ENCODE assay signal across 12 cellular contexts in the genomic region with DNA sequence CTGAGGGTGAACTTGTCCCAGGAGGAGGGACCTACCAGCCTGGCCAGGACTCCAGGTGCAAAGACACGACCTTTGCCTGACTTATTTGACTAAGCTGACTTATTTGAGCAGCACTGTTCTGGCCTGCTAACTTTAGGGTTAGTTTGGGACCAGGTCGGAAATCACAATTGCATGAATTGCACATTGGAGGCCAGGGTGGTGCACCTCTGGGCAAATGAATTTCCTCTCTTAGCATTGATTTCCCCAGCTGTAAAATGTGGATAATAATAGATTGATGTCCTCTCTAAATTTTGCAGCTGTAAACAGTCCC. TPM values are rescaled to one million over a fixed set of nuclear protein-coding genes. Genes with fewer than 3 reads are reported as not detected.
DNase-seq lines count a peak whose midpoint lies in the region; ATAC-seq and TF ChIP-seq lines count a peak whose summit lies in the region.
"Had no signal": no experiment of that assay in that cellular context is flagged by ENCODE, and none has a peak within 500 bp of the region (broad histone marks: within the 10 kb centered on the region; RNA-seq: fewer than 3 reads in every experiment).

No MANE protein-coding gene starts in this region.

- H3K36me3 Mint-ChIP-seq in activated naive CD8-positive, alpha-beta T cell treated with anti-CD3 and anti-CD28 coated beads, Interleukin-2, amount 10 ng/mL, durations not matched to agents 7 days and 5 days = peaks cover 17% of the 10 kb centered on the region

- no peaks in the 10 kb centered on the region for H3K79me2 ChIP-seq in SK-N-SH (ENCODE audit: insufficient read depth)

- no peaks in the 10 kb centered on the region for H3F3A ChIP-seq in SK-N-SH (replicated peaks; ENCODE audit: insufficient read depth)

- H2AFZ ChIP-seq in SK-N-SH (ENCODE audit: low read depth) = no peak overlapping the region

- H3K36me3 ChIP-seq in cardiac muscle cell (no peaks in the 10 kb centered on the region), upper lobe of left lung (peaks cover 0 to 4% (median 0%) of the 10 kb centered on the region in 4 donors), SK-N-SH (replicated peaks in 1 of 2; ENCODE audit: control insufficient read depth in 1 of 2, insufficient read depth in 2 of 2, low read length in 1 of 2) (no peaks in the 10 kb centered on the region)

- H3K4me1 ChIP-seq in cardiac muscle cell (ENCODE audit: low read depth) = peaks cover 36% of the 10 kb centered on the region
- peaks cover 33% of the 10 kb centered on the region for H3K4me1 ChIP-seq in mononuclear cell (ENCODE audit: insufficient read depth, low read length)
- peaks cover 36 to 48% (median 41%) of the 10 kb centered on the region in 4 donors for H3K4me1 ChIP-seq in upper lobe of left lung
- peaks cover 0 to 23% of the 10 kb centered on the region in 2 experiments; a peak in 1 of 4 replicates for H3K4me1 ChIP-seq in SK-N-SH (ENCODE audit: control insufficient read depth in 1 of 2, insufficient read depth in 2 of 2, low read depth in 1 of 2, low read length in 1 of 2)

- H3K4me3 ChIP-seq in cardiac muscle cell = no peak overlapping the region
- H3K4me3 ChIP-seq in mononuclear cell (ENCODE audit: low read length) = peak overlapping the region; percentile 57
- H3K4me3 ChIP-seq in upper lobe of left lung = peak overlapping the region in 3 of 4 donors; percentile 42 to 70 (median 47)
- H3K4me3 ChIP-seq in SK-N-SH (ENCODE audit: low read depth in 2 of 2, low read length in 1 of 2) = no peak overlapping the region
- H3K4me3 ChIP-seq: smooth muscle cell had no signal

- POLR2A ChIA-PET in activated naive CD8-positive, alpha-beta T cell treated with anti-CD3 and anti-CD28 coated beads, Interleukin-2, amount 10 ng/mL, durations not matched to agents 7 days and 5 days (lab: Charles Lee) = interaction anchor here (0.8 to 6.3 kb wide), 6 partner anchors 11 to 115 kb away, joined by 3 to 64 read pairs (median 4); a partner anchor contains a TSS
- POLR2A ChIA-PET in SK-N-SH (lab: Yijun Ruan, JAX) = no interaction called here

- no peak for TF ChIP-seq POLR2A in upper lobe of left lung (IDR thresholded peaks at IDR 0.05)

- H3K4me2 ChIP-seq in SK-N-SH = no peak overlapping the region
- H3K4me2 ChIP-seq: smooth muscle cell had no signal

- H3K9me2 ChIP-seq in SK-N-SH = no peaks in the 10 kb centered on the region

- H4K20me1 ChIP-seq in SK-N-SH (ENCODE audit: insufficient read depth) = no peaks in the 10 kb centered on the region

- WGBS in upper lobe of left lung, 2 donors = 0 to 50% methylated on average over 2 of the region's 2 CpGs
- 72% methylated on average over 2 of the region's 2 CpGs for WGBS in SK-N-SH (ENCODE audit: low lambda C conversion rate)

- peak overlapping the region; percentile 91 for H3K27ac Mint-ChIP-seq in activated naive CD8-positive, alpha-beta T cell treated with anti-CD3 and anti-CD28 coated beads, Interleukin-2, amount 10 ng/mL, durations not matched to agents 7 days and 5 days

- no peak for TF ChIP-seq RAD21 in SK-N-SH (IDR thresholded peaks at IDR 0.05; ENCODE audit: low read length)

- TF ChIP-seq EP300 in upper lobe of left lung (IDR thresholded peaks at IDR 0.05) (no peak), SK-N-SH (IDR thresholded peaks at IDR 0.05; ENCODE audit: borderline replicate concordance in 1 of 2, low read depth in 1 of 2, low read length in 1 of 2) (no peak)

- DNase-seq in cardiac muscle cell (ENCODE audit: low read depth in 1 of 2, low spot score in 1 of 2) (no peak), left cardiac atrium (no peak), upper lobe of left lung (no peak), SK-N-SH (no peak)
- no peak for DNase-seq in activated naive CD8-positive, alpha-beta T cell treated with anti-CD3 and anti-CD28 coated beads, Interleukin-2, amount 10 ng/mL, durations not matched to agents 7 days and 5 days
- DNase-seq: activated CD8-positive, alpha-beta memory T cell treated with anti-CD3 and anti-CD28 coated beads, Interleukin-2, amount 50 U/mL, for 4 hours; NCI-H774 had no signal

- peak overlapping the region; percentile 70 for H3K27ac ChIP-seq in cardiac muscle cell
- H3K27ac ChIP-seq in upper lobe of left lung = peak overlapping the region; percentile 85 to 94 (median 90)
- H3K27ac ChIP-seq in SK-N-SH (ENCODE audit: low read depth in 2 of 2, low read length in 1 of 2) = no peak overlapping the region

- no peaks in the 10 kb centered on the region for H3K9me3 ChIP-seq in cardiac muscle cell (ENCODE audit: low read depth)
- H3K9me3 ChIP-seq in mononuclear cell (ENCODE audit: low read depth, low read length) = no peaks in the 10 kb centered on the region
- no peaks in the 10 kb centered on the region for H3K9me3 ChIP-seq in upper lobe of left lung
- H3K9me3 ChIP-seq in SK-N-SH = no peaks in the 10 kb centered on the region

- CTCF ChIA-PET in SK-N-SH (lab: Yijun Ruan, JAX) = interaction anchor here (0.6 to 1.2 kb wide), 3 partner anchors 15 to 59 kb away, joined by 3 to 5 read pairs (median 3); no protein-coding TSS in a partner anchor

- intact Hi-C loops in left cardiac atrium (cut with DNase I) = no loop called here

- no peaks in the 10 kb centered on the region for H3K9me3 Mint-ChIP-seq in activated naive CD8-positive, alpha-beta T cell treated with anti-CD3 and anti-CD28 coated beads, Interleukin-2, amount 10 ng/mL, durations not matched to agents 7 days and 5 days

- no peaks in the 10 kb centered on the region for H3K27me3 ChIP-seq in cardiac muscle cell
- no peaks in the 10 kb centered on the region for H3K27me3 ChIP-seq in mononuclear cell (ENCODE audit: insufficient read depth, low read length)
- no peaks in the 10 kb centered on the region for H3K27me3 ChIP-seq in upper lobe of left lung
- no peaks in the 10 kb centered on the region for H3K27me3 ChIP-seq in SK-N-SH (ENCODE audit: insufficient read depth)

- H3K4me1 Mint-ChIP-seq in activated naive CD8-positive, alpha-beta T cell treated with anti-CD3 and anti-CD28 coated beads, Interleukin-2, amount 10 ng/mL, durations not matched to agents 7 days and 5 days = peaks cover 27% of the 10 kb centered on the region

- no peaks in the 10 kb centered on the region for H3K27me3 Mint-ChIP-seq in activated naive CD8-positive, alpha-beta T cell treated with anti-CD3 and anti-CD28 coated beads, Interleukin-2, amount 10 ng/mL, durations not matched to agents 7 days and 5 days

- peak overlapping the region; percentile 89 for H3K4me3 Mint-ChIP-seq in activated naive CD8-positive, alpha-beta T cell treated with anti-CD3 and anti-CD28 coated beads, Interleukin-2, amount 10 ng/mL, durations not matched to agents 7 days and 5 days

- ATAC-seq in left cardiac atrium (no peak), upper lobe of left lung (ENCODE audit: low FRiP score in 2 of 2) (no peak), HG03159 (IDR thresholded peaks at IDR 0.05; ENCODE audit: unreplicated experiment) (no peak), HG03460 (IDR thresholded peaks at IDR 0.05; ENCODE audit: unreplicated experiment) (no peak)
- ATAC-seq in activated naive CD8-positive, alpha-beta T cell treated with anti-CD3 and anti-CD28 coated beads, Interleukin-2, amount 10 ng/mL, durations not matched to agents 7 days and 5 days (ENCODE audit: low read depth) = no peak

- TF ChIP-seq CTCF in cardiac muscle cell (IDR thresholded peaks at IDR 0.05; ENCODE audit: low read depth, low read length) = no peak
- no peak for TF ChIP-seq CTCF in upper lobe of left lung (IDR thresholded peaks at IDR 0.05)
- no peak for TF ChIP-seq CTCF in SK-N-SH (IDR thresholded peaks at IDR 0.05)

- no peak overlapping the region for H3K9ac ChIP-seq in SK-N-SH

RNA-seq across cellular contexts. Expression of a gene that starts 1.4 kb away (rescaled TPM):
- total RNA-seq in cardiac muscle cell (69.3 and 166 TPM in 2 replicates), left cardiac atrium (10 to 100 TPM; 56.9 to 72.6 TPM), mononuclear cell (25.1 TPM), upper lobe of left lung (100 to 1,000 TPM in 1 of 6 donors, 10 to 100 TPM in 5; 30.4 to 197 (median 74.1) TPM)
- polyA plus RNA-seq in cardiac muscle cell (91.8 and 184 TPM in 2 replicates), SK-N-SH (2012; rRNA removed) (5.7 and 5.9 TPM in 2 replicates)
- total RNA-seq in activated naive CD8-positive, alpha-beta T cell treated with anti-CD3 and anti-CD28 coated beads, Interleukin-2, amount 10 ng/mL, durations not matched to agents 7 days and 5 days = 100 to 1,000 TPM; 197 to 201 TPM
- polyA plus RNA-seq in SK-N-SH (2012; cell fraction: cytosol; rRNA removed) = 4.8 and 6.0 TPM in 2 replicates
- 1.4 and 2.9 TPM in 2 replicates for polyA plus RNA-seq in SK-N-SH (2012; cell fraction: nucleus; rRNA removed)

RNA-seq across cellular contexts. Expression of a gene that starts 12.8 kb away (rescaled TPM):
- total RNA-seq in cardiac muscle cell (1.4 and 2.2 TPM in 2 replicates), left cardiac atrium (not detected), mononuclear cell (0.42 TPM), upper lobe of left lung (1 to 10 TPM in 2 of 6 donors, under 1 TPM in 1, not detected in 3; 0.83 to 2.2 (median 2.1) TPM)
- polyA plus RNA-seq in cardiac muscle cell (2.3 and 3.0 TPM in 2 replicates), SK-N-SH (2012; rRNA removed) (not detected in 2 replicates)
- total RNA-seq in activated naive CD8-positive, alpha-beta T cell treated with anti-CD3 and anti-CD28 coated beads, Interleukin-2, amount 10 ng/mL, durations not matched to agents 7 days and 5 days = 1 to 10 TPM; 4.7 to 5.4 TPM
- not detected in 2 replicates for polyA plus RNA-seq in SK-N-SH (2012; cell fraction: cytosol; rRNA removed)
- polyA plus RNA-seq in SK-N-SH (2012; cell fraction: nucleus; rRNA removed) = 0.08 TPM in 1 of 2 replicates, not detected in the other
- total RNA-seq: smooth muscle cell had no signal
- polyA plus RNA-seq: BJ, smooth muscle cell had no signal

RNA-seq across cellular contexts. Expression of a gene that starts 13.0 kb away (rescaled TPM):
- 133 and 148 TPM in 2 replicates for total RNA-seq in cardiac muscle cell
- polyA plus RNA-seq in cardiac muscle cell = 130 and 148 TPM in 2 replicates
- total RNA-seq in left cardiac atrium = 10 to 100 TPM; 22.6 to 24.8 TPM
- 10 to 100 TPM; 34.1 to 40.3 TPM for total RNA-seq in activated naive CD8-positive, alpha-beta T cell treated with anti-CD3 and anti-CD28 coated beads, Interleukin-2, amount 10 ng/mL, durations not matched to agents 7 days and 5 days
- total RNA-seq in mononuclear cell = 13.1 TPM
- 10 to 100 TPM; 25.1 to 55.2 (median 49.1) TPM for total RNA-seq in upper lobe of left lung
- polyA plus RNA-seq in SK-N-SH (2012; rRNA removed) = 63.0 and 63.9 TPM in 2 replicates
- 24.9 and 43.9 TPM in 2 replicates for polyA plus RNA-seq in SK-N-SH (2012; cell fraction: cytosol; rRNA removed)
- 80.2 and 102 TPM in 2 replicates for polyA plus RNA-seq in SK-N-SH (2012; cell fraction: nucleus; rRNA removed)

RNA-seq across cellular contexts. Expression of a gene that starts 29.7 kb away (rescaled TPM):
- total RNA-seq in cardiac muscle cell (2.1 and 4.3 TPM in 2 replicates), left cardiac atrium (100 to 1,000 TPM; 102 to 137 TPM), mononuclear cell (0.63 TPM), upper lobe of left lung (100 to 1,000 TPM in 1 of 6 donors, 10 to 100 TPM in 1, 1 to 10 TPM in 4; 1.0 to 103 (median 6.9) TPM)
- polyA plus RNA-seq in cardiac muscle cell (4.2 and 6.1 TPM in 2 replicates), SK-N-SH (2012; rRNA removed) (not detected in 2 replicates)
- under 1 TPM in 1 of 2 experiments, not detected in 1; 0.68 TPM for total RNA-seq in activated naive CD8-positive, alpha-beta T cell treated with anti-CD3 and anti-CD28 coated beads, Interleukin-2, amount 10 ng/mL, durations not matched to agents 7 days and 5 days
- not detected in 2 replicates for polyA plus RNA-seq in SK-N-SH (2012; cell fraction: cytosol; rRNA removed)
- not detected in 2 replicates for polyA plus RNA-seq in SK-N-SH (2012; cell fraction: nucleus; rRNA removed)
- total RNA-seq: smooth muscle cell had no signal
- polyA plus RNA-seq: BJ, smooth muscle cell had no signal

RNA-seq across cellular contexts. Expression of a gene that starts 41.6 kb away (rescaled TPM):
- total RNA-seq in cardiac muscle cell = 3.2 and 3.3 TPM in 2 replicates
- 5.7 and 6.0 TPM in 2 replicates for polyA plus RNA-seq in cardiac muscle cell
- under 1 TPM; 0.18 to 0.21 TPM for total RNA-seq in left cardiac atrium
- not detected for total RNA-seq in activated naive CD8-positive, alpha-beta T cell treated with anti-CD3 and anti-CD28 coated beads, Interleukin-2, amount 10 ng/mL, durations not matched to agents 7 days and 5 days
- total RNA-seq in mononuclear cell = not detected
- total RNA-seq in upper lobe of left lung = under 1 TPM in 1 of 6 donors, not detected in 5; 0.14 TPM
- polyA plus RNA-seq in SK-N-SH (2012; rRNA removed) = 0.41 and 0.62 TPM in 2 replicates
- polyA plus RNA-seq in SK-N-SH (2012; cell fraction: cytosol; rRNA removed) = 0.22 and 0.30 TPM in 2 replicates
- 0.56 and 0.60 TPM in 2 replicates for polyA plus RNA-seq in SK-N-SH (2012; cell fraction: nucleus; rRNA removed)

Comparison
In these comparisons a context has a peak if more than half of its experiments do, and no peak if none do; other contexts are left out.
1. H3K27ac ChIP-seq: peak in cardiac muscle cell (single experiment) and upper lobe of left lung (4 of 4); none in SK-N-SH (0 of 2).
2. H3K4me3 ChIP-seq: peak in mononuclear cell (single experiment) and upper lobe of left lung (3 of 4); none in cardiac muscle cell (single experiment) and SK-N-SH (0 of 2).